Comparison of ENCODE assay signal across 8 cellular contexts in genomic region chr20:58651823-58652605, GRCh38. TPM values are rescaled to one million over a fixed set of nuclear protein-coding genes. Genes with fewer than 3 reads are reported as not detected.
DNase-seq lines count a peak whose midpoint lies in the region; ATAC-seq and TF ChIP-seq lines count a peak whose summit lies in the region.

No MANE protein-coding gene starts in this region.

- H3K4me1 Mint-ChIP-seq in CD4-positive, alpha-beta T cell (ENCODE audit: low read depth) = peaks cover 39% of the 10 kb centered on the region
- peaks cover 39% of the 10 kb centered on the region for H3K4me1 Mint-ChIP-seq in activated naive CD8-positive, alpha-beta T cell (ENCODE audit: low read depth)

- peak overlapping the region; percentile 58 for H3K23ac ChIP-seq in neuronal stem cell (ENCODE audit: low read depth, low read length, poor library complexity)

- H2BK12ac ChIP-seq in neuronal stem cell (ENCODE audit: low read length) = no peak overlapping the region

- peaks cover 2% of the 10 kb centered on the region for H3K79me1 ChIP-seq in neuronal stem cell (ENCODE audit: low read depth, low read length)

- H2AFZ ChIP-seq in neuronal stem cell (ENCODE audit: low read length) = peak overlapping the region; percentile 100

- H3K36me3 Mint-ChIP-seq in CD4-positive, alpha-beta T cell (ENCODE audit: low read depth) = peaks cover 35% of the 10 kb centered on the region
- H3K36me3 Mint-ChIP-seq in activated naive CD8-positive, alpha-beta T cell = no peaks in the 10 kb centered on the region

- peak overlapping the region; percentile 50 for H2AK5ac ChIP-seq in neuronal stem cell (ENCODE audit: low read depth, low read length)

- H3K9ac ChIP-seq in SK-N-MC (ENCODE audit: insufficient read length) (peak overlapping the region; percentile 92), neuronal stem cell (ENCODE audit: low read depth, low read length, poor library complexity) (peak overlapping the region; percentile 94)

- peak overlapping the region; percentile 99 for H3K4me3 Mint-ChIP-seq in CD4-positive, alpha-beta T cell
- H3K4me3 Mint-ChIP-seq in activated naive CD8-positive, alpha-beta T cell = peak overlapping the region; percentile 97

- DNase-seq in CD4-positive, alpha-beta T cell = peak; percentile 52 to 69 (median 58)
- DNase-seq in HS-5 (ENCODE audit: low read depth) (peak; percentile 60), SK-N-MC (ENCODE audit: low read depth, low spot score) (peak; percentile 44), globus pallidus (ENCODE audit: low spot score) (peak; percentile 62), neuronal stem cell (ENCODE audit: low spot score) (peak; percentile 42), ureter (ENCODE audit: low spot score) (peak; percentile 55)

- no CpG with 5 or more reads among the region's 37 CpGs for whole genome bisulfite sequencing in neuronal stem cell (ENCODE audit: extremely low coverage in 2 of 2, insufficient read length in 2 of 2, insufficient replicate concordance in 1 of 2), 2 donors

- H2BK120ac ChIP-seq in neuronal stem cell (ENCODE audit: low read depth, low read length) = no peak overlapping the region

- H3K18ac ChIP-seq in neuronal stem cell (ENCODE audit: low read length) = no peak overlapping the region

- H2BK15ac ChIP-seq in neuronal stem cell (ENCODE audit: low read length) = no peak overlapping the region

- H3K4ac ChIP-seq in neuronal stem cell (ENCODE audit: low read length) = no peak overlapping the region

- peak; percentile 56 for ATAC-seq in CD4-positive, alpha-beta T cell (ENCODE audit: poor library complexity)
- peak; percentile 36 for ATAC-seq in GM19328 (IDR thresholded peaks at IDR 0.05; ENCODE audit: unreplicated experiment)

- peak overlapping the region; percentile 9 for H4K8ac ChIP-seq in neuronal stem cell (ENCODE audit: low read depth, low read length)

- POLR2A ChIA-PET in CD4-positive, alpha-beta T cell (lab: Charles Lee) = interaction anchor here (0.5 to 4.6 kb wide), 29 partner anchors 9 to 1288 kb away, joined by 3 to 99 read pairs (median 5); partner anchors contain the start of genes ATP5F1E, FAM217B, GNAS and GNAS-AS1

- peak overlapping the region; percentile 100 for H3K27ac Mint-ChIP-seq in CD4-positive, alpha-beta T cell
- peak overlapping the region; percentile 98 for H3K27ac Mint-ChIP-seq in activated naive CD8-positive, alpha-beta T cell

- no peaks in the 10 kb centered on the region for H3K9me3 Mint-ChIP-seq in CD4-positive, alpha-beta T cell
- no peaks in the 10 kb centered on the region for H3K9me3 Mint-ChIP-seq in activated naive CD8-positive, alpha-beta T cell (ENCODE audit: low read depth)

- no peaks in the 10 kb centered on the region for H3K27me3 Mint-ChIP-seq in CD4-positive, alpha-beta T cell
- H3K27me3 Mint-ChIP-seq in activated naive CD8-positive, alpha-beta T cell = no peaks in the 10 kb centered on the region

- CTCF ChIA-PET in CD4-positive, alpha-beta T cell (lab: Charles Lee) = interaction anchor here (0.5 to 3.4 kb wide), 10 partner anchors 9 to 1268 kb away, joined by 3 to 62 read pairs (median 4); partner anchors contain the start of genes NPEPL1 and VAPB

- H3K4me3 ChIP-seq in SK-N-MC (peak overlapping the region; percentile 100), neuronal stem cell (ENCODE audit: low read length in 2 of 2) (peak overlapping the region; percentile 82 to 94)

- H3K14ac ChIP-seq in neuronal stem cell (ENCODE audit: low read length) = no peak overlapping the region

- H3K36me3 ChIP-seq in SK-N-MC (ENCODE audit: insufficient read depth, low read length) (peaks cover 6% of the 10 kb centered on the region; the same call in 1 of the 2 replicates), neuronal stem cell (replicated peaks in 1 of 2; ENCODE audit: control insufficient read depth in 2 of 2, insufficient read depth in 2 of 2, low read length in 2 of 2) (peaks cover 0 to 4% of the 10 kb centered on the region in 2 donors)

- intact Hi-C loops in CD4-positive, alpha-beta T cell (cut with DNase I, micrococcal nuclease) = loop anchor here (1.0 to 10.0 kb wide), 22 partner anchors 9 to 1300 kb away; partner anchors contain the start of genes NPEPL1 (in 2 of the 2), PRELID3B (in 2 of the 2), GNAS (in 1 of the 2) and GNAS-AS1 (in 1 of the 2)

- no peak for TF ChIP-seq CTCF in CD4-positive, alpha-beta T cell (IDR thresholded peaks at IDR 0.05)

- H4K91ac ChIP-seq in neuronal stem cell (ENCODE audit: low read depth, low read length, poor library complexity) = no peak overlapping the region

- peak overlapping the region; percentile 85 for H3K4me2 ChIP-seq in neuronal stem cell (ENCODE audit: insufficient read depth, low read length, poor library complexity, severe bottlenecking)

- H3K27ac ChIP-seq in CD4-positive, alpha-beta T cell (ENCODE audit: low read depth, low read length) = peak overlapping the region; percentile 93
- peak overlapping the region; percentile 85 for H3K27ac ChIP-seq in SK-N-MC
- H3K27ac ChIP-seq in neuronal stem cell (replicated peaks; ENCODE audit: low read length) = peak overlapping the region; percentile 37

- no peaks in the 10 kb centered on the region for H3K27me3 ChIP-seq in CD4-positive, alpha-beta T cell (ENCODE audit: control insufficient read depth, insufficient read depth, low read length)
- H3K27me3 ChIP-seq in neuronal stem cell (ENCODE audit: control insufficient read depth in 3 of 3, insufficient read depth in 3 of 3, low read depth in 1 of 3, low read length in 3 of 3) = peaks cover 0 to 9% (median 0%) of the 10 kb centered on the region in 3 experiments

- H2BK5ac ChIP-seq in neuronal stem cell (ENCODE audit: low read length) = peak overlapping the region; percentile 60

- no peaks in the 10 kb centered on the region for H3K9me3 ChIP-seq in CD4-positive, alpha-beta T cell (ENCODE audit: control insufficient read depth, low read length)
- no peaks in the 10 kb centered on the region for H3K9me3 ChIP-seq in SK-N-MC (ENCODE audit: low read depth, low read length)
- no peaks in the 10 kb centered on the region for H3K9me3 ChIP-seq in neuronal stem cell (replicated peaks in 1 of 2; ENCODE audit: control insufficient read depth in 2 of 2, insufficient read depth in 1 of 2, low read depth in 1 of 2, low read length in 2 of 2)

- H3K4me1 ChIP-seq in neuronal stem cell (ENCODE audit: control insufficient read depth in 2 of 2, insufficient read depth in 1 of 2, low read depth in 1 of 2, low read length in 2 of 2) = peaks cover 3 to 17% of the 10 kb centered on the region in 2 donors

RNA-seq across cellular contexts. Expression of gene STX16, which starts 0.9 kb away (rescaled TPM):
- total RNA-seq in CD4-positive, alpha-beta T cell = 100 to 1,000 TPM; 179 to 181 TPM
- polyA plus RNA-seq in neuronal stem cell (2013, experiment 1 of 2) = 45.1 TPM
- 45.7 TPM for polyA plus RNA-seq in neuronal stem cell (2013, experiment 2 of 2)
- 84.4 TPM for total RNA-seq in ureter

RNA-seq across cellular contexts. Expression of gene NPEPL1, which starts 40.6 kb away (rescaled TPM):
- total RNA-seq in CD4-positive, alpha-beta T cell = 10 to 100 TPM; 58.3 to 61.1 TPM
- 21.4 TPM for polyA plus RNA-seq in neuronal stem cell (2013, experiment 1 of 2)
- 19.5 TPM for polyA plus RNA-seq in neuronal stem cell (2013, experiment 2 of 2)
- 50.4 TPM for total RNA-seq in ureter

Comparison
In these comparisons a context has a peak if more than half of its experiments do, and no peak if none do; other contexts are left out.
1. Peak in every context shown above with its lines: DNase-seq, ATAC-seq, H3K4me3 ChIP-seq and H3K27ac ChIP-seq.
2. H3K27ac ChIP-seq: peak in every context shown above with its lines; median percentile 93 in CD4-positive, alpha-beta T cell; 85 in SK-N-MC; 37 in neuronal stem cell.